ENCODE assay signal across 24 cellular contexts in genomic region chr1:62088439-62088838, GRCh38.
"Had no signal": no experiment of that assay in that cellular context is flagged by ENCODE, and none has a peak within 500 bp of the region (broad histone marks: within the 10 kb centered on the region; RNA-seq: fewer than 3 reads in every experiment).

No MANE protein-coding gene starts in this region.

- H3K4me1 ChIP-seq: colonic mucosa, esophagus squamous epithelium, gastrocnemius medialis, left lung, lower lobe of right lung had no signal

- FAIRE-seq: endometrium, islet of Langerhans, keratinocyte had no signal

- H3K27me3 ChIP-seq: colonic mucosa, esophagus squamous epithelium, gastrocnemius medialis, heart right ventricle, left lung had no signal

- ATAC-seq: effector memory CD8-positive, alpha-beta T cell; esophagus mucosa; gastrocnemius medialis; heart right ventricle; left cardiac atrium; left lung; left ventricle myocardium superior; lower lobe of right lung; mucosa of descending colon had no signal

- H3K36me3 ChIP-seq: colonic mucosa, gastrocnemius medialis had no signal

- H3K9me3 ChIP-seq: colonic mucosa, esophagus squamous epithelium, gastrocnemius medialis, heart right ventricle, left lung, lower lobe of right lung, mucosa of descending colon had no signal

- H3K4me3 ChIP-seq: colonic mucosa, esophagus squamous epithelium, gastrocnemius medialis, heart right ventricle, left lung, lower lobe of right lung, mucosa of descending colon had no signal

- H3K27ac ChIP-seq: colonic mucosa, epithelial cell of prostate, esophagus squamous epithelium, gastrocnemius medialis, heart right ventricle, left lung, lower lobe of right lung had no signal

- DNase-seq: colonic mucosa; cortex of kidney; effector CD8-positive, alpha-beta T cell; effector memory CD8-positive, alpha-beta T cell; endodermal cell; erythroblast; esophagus squamous epithelium; foreskin fibroblast; foreskin melanocyte; gastrocnemius medialis; glutamatergic neuron; head of caudate nucleus; heart right ventricle; hippocampal formation; left cardiac atrium; left lung; left ventricle myocardium superior; lower lobe of right lung; mucosa of descending colon had no signal
